In the genomic region with DNA sequence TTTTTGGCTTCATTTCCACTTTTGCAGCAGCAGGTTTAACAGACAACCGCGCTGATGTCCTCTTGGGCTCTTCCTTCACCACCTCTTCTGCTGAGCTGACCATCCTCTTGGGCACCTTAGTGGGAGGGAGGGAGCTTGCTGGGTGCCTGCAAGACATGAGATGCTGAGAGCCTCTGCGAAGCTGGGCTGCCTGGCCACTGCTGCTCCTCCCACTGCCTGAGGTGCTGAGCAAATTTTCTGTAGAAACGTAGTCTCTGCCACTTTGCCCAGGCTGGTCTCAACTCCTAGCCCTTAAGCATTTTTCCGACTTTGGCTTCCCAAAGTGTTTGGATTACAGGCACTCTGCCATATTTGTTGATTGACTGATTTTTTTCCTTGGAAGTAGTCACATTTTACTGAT, we compare ENCODE assay signal across 1 cellular context.
TF ChIP-seq lines count a peak whose summit lies in the region.

No MANE protein-coding gene starts in this region.

TF ChIP-seq in H1, 55 proteins besides CTCF, POLR2A, EP300 and RAD21:
- no peak for TF ChIP-seq EZH2 (IDR thresholded peaks at IDR 0.05; ENCODE audit: low read depth, low read length, severe bottlenecking)
- TF ChIP-seq CEBPB (IDR thresholded peaks at IDR 0.05; ENCODE audit: low read depth, low read length), result no peak
- TF ChIP-seq POLR2AphosphoS5 (IDR thresholded peaks at IDR 0.05; ENCODE audit: low read depth, low read length), result no peak
- no peak for TF ChIP-seq BRCA1 (IDR thresholded peaks at IDR 0.05; ENCODE audit: low read depth, low read length)
- no peak for TF ChIP-seq RXRA (IDR thresholded peaks at IDR 0.05; ENCODE audit: insufficient read depth, low read depth, low read length)
- no peak for TF ChIP-seq BCL11A (IDR thresholded peaks at IDR 0.05; ENCODE audit: low read depth in 2 of 2, low read length in 2 of 2)
- TF ChIP-seq YY1 (IDR thresholded peaks at IDR 0.05; ENCODE audit: low read depth, low read length), result no peak
- TF ChIP-seq ASH2L (IDR thresholded peaks at IDR 0.05; ENCODE audit: low read length), result no peak
- no peak for TF ChIP-seq GTF2F1 (IDR thresholded peaks at IDR 0.05; ENCODE audit: borderline replicate concordance, low read depth, low read length)
- TF ChIP-seq KDM5A (IDR thresholded peaks at IDR 0.05; ENCODE audit: low read length), result no peak
- no peak for TF ChIP-seq FOSL1 (IDR thresholded peaks at IDR 0.05; ENCODE audit: insufficient read depth, low read depth, low read length)
- TF ChIP-seq, protein P1, sequence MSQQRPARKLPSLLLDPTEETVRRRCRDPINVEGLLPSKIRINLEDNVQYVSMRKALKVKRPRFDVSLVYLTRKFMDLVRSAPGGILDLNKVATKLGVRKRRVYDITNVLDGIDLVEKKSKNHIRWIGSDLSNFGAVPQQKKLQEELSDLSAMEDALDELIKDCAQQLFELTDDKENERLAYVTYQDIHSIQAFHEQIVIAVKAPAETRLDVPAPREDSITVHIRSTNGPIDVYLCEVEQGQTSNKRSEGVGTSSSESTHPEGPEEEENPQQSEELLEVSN (IDR thresholded peaks at IDR 0.05), result no peak
- no peak for TF ChIP-seq RFX5 (IDR thresholded peaks at IDR 0.05; ENCODE audit: borderline replicate concordance, low read depth, low read length)
TF ChIP-seq in H1: peak in this region for 0.
